Comparison of ENCODE assay signal across 2 cellular contexts in genomic region chr14:105032421-105033036, GRCh38.
A peak's percentile ranks its signal among the peaks of the same experiment; 100 is the strongest.
TF ChIP-seq lines count a peak whose summit lies in the region.

No MANE protein-coding gene starts in this region.

TF ChIP-seq in Ishikawa, 13 proteins besides CTCF, POLR2A, EP300 and RAD21:
- peak; percentile 83 for TF ChIP-seq TEAD4 (IDR thresholded peaks at IDR 0.05)
- TF ChIP-seq TCF12 (IDR thresholded peaks at IDR 0.05; ENCODE audit: low read depth): peak; percentile 80; the same call in 1 of the 2 replicates
- peak; percentile 74 for TF ChIP-seq NFIC (IDR thresholded peaks at IDR 0.05)
- TF ChIP-seq FOXM1 (IDR thresholded peaks at IDR 0.05; ENCODE audit: borderline replicate concordance, low read depth): peak; percentile 71; the same call in 1 of the 2 replicates

TF ChIP-seq in K562, 482 proteins besides CTCF, POLR2A, EP300 and RAD21:
- 0 out of 2 replicates have a peak, but pooled peaks have one; percentile 27 for TF ChIP-seq RFX1 (IDR thresholded peaks at IDR 0.05)
